ENCODE assay signal across 20 cellular contexts in genomic region chr11:130711193-130711592, GRCh38.
"Had no signal": no experiment of that assay in that cellular context is flagged by ENCODE, and none has a peak within 500 bp of the region (broad histone marks: within the 10 kb centered on the region; RNA-seq: fewer than 3 reads in every experiment).

No MANE protein-coding gene starts in this region.

- H3K4me1 ChIP-seq: ascending aorta, breast epithelium, left lung, neural progenitor cell, right lobe of liver, testis had no signal

- H3K27ac ChIP-seq: ascending aorta, breast epithelium, esophagus muscularis mucosa, left lung, neural progenitor cell, right lobe of liver, stomach, testis had no signal

- H3K4me2 ChIP-seq: neural progenitor cell, smooth muscle cell had no signal

- H3K9me3 ChIP-seq: ascending aorta, breast epithelium, esophagus muscularis mucosa, left lung, mucosa of descending colon, right lobe of liver, stomach, testis had no signal

- H3K4me3 ChIP-seq: ascending aorta, breast epithelium, esophagus muscularis mucosa, left lung, mucosa of descending colon, neural progenitor cell, right lobe of liver, smooth muscle cell, stomach, testis had no signal

- FAIRE-seq: endothelial cell of umbilical vein had no signal

- DNase-seq: activated CD4-positive, alpha-beta T cell treated with anti-CD3 and anti-CD28 coated beads, Interleukin-2, amount 50 U/mL, for 4 hours; activated effector memory CD4-positive, alpha-beta T cell treated with anti-CD3 and anti-CD28 coated beads, Interleukin-2, amount 50 U/mL, for 16 hours; activated naive CD4-positive, alpha-beta T cell treated with anti-CD3 and anti-CD28 coated beads, Interleukin-2, amount 50 U/mL, for 16 hours; activated T-cell treated with anti-CD3 and anti-CD28 coated beads, Interleukin-2, amount 50 U/mL, for 72 hours; effector CD4-positive, alpha-beta T cell; hippocampal formation; islet precursor cell; left lung; naive B cell; right lobe of liver; stimulated activated CD4-positive, alpha-beta T cell treated with anti-CD3 and anti-CD28 coated beads, Interleukin-4, amount 100 ng/mL, for 24 hours; stomach; testis had no signal

- ATAC-seq: activated T-cell treated with anti-CD3 and anti-CD28 coated beads, Interleukin-2, amount 50 U/mL, for 72 hours; left lung; mucosa of descending colon; right lobe of liver had no signal

- H3K27me3 ChIP-seq: ascending aorta, breast epithelium, esophagus muscularis mucosa, left lung, neural progenitor cell, right lobe of liver, stomach, testis had no signal

- H3K9ac ChIP-seq: neural progenitor cell had no signal

- H2AFZ ChIP-seq: neural progenitor cell had no signal

- H3K36me3 ChIP-seq: ascending aorta, breast epithelium, esophagus muscularis mucosa, left lung, neural progenitor cell, right lobe of liver, stomach had no signal
